1 cellular context compared by ENCODE assay signal in genomic region chr11:119121008-119121810, GRCh38.
A peak's percentile ranks its signal among the peaks of the same experiment; 100 is the strongest.
TF ChIP-seq lines count a peak whose summit lies in the region.

Gene HINFP (plus strand): TSS chr11:119121580. CDS start chr11:119126945, 5,365 bp downstream.

TF ChIP-seq in HepG2, 621 proteins besides CTCF, POLR2A, EP300 and RAD21 (continued from another document and continues in another):
- TF ChIP-seq ZIK1 (CRISPR knock-in tag; IDR thresholded peaks at IDR 0.05; ENCODE audit: borderline replicate concordance, low read depth): peak; percentile 46; the same call in 1 of the 2 replicates
- TF ChIP-seq ZNF724P (CRISPR knock-in tag; IDR thresholded peaks at IDR 0.05; ENCODE audit: borderline replicate concordance): peak; percentile 72; the same call in 1 of the 2 replicates
- 0 out of 2 replicates have a peak, but pooled peaks have one; percentile 8 for TF ChIP-seq ZNF160 (CRISPR knock-in tag; IDR thresholded peaks at IDR 0.05)
- 0 out of 2 replicates have a peak, but pooled peaks have one; percentile 25 for TF ChIP-seq ZBTB37 (CRISPR knock-in tag; IDR thresholded peaks at IDR 0.05)
- no peak for TF ChIP-seq ZHX1 (CRISPR knock-in tag; IDR thresholded peaks at IDR 0.05; ENCODE audit: low read depth)
- 0 out of 2 replicates have a peak, but pooled peaks have one; percentile 80 for TF ChIP-seq MYPOP (CRISPR knock-in tag; IDR thresholded peaks at IDR 0.05)
- no peak; the same call in 1 of the 2 replicates for TF ChIP-seq MIER2 (CRISPR knock-in tag; IDR thresholded peaks at IDR 0.05)
- TF ChIP-seq ELF1 (CRISPR knock-in tag; IDR thresholded peaks at IDR 0.05): peak; percentile 96
- peak; percentile 99 for TF ChIP-seq ZNF687 (CRISPR knock-in tag; IDR thresholded peaks at IDR 0.05)
- TF ChIP-seq ZNF549 (CRISPR knock-in tag; IDR thresholded peaks at IDR 0.05): no peak
- peak; percentile 60; the same call in 1 of the 2 replicates for TF ChIP-seq SAFB2 (CRISPR knock-in tag; IDR thresholded peaks at IDR 0.05; ENCODE audit: borderline replicate concordance, low read depth)
- peak; percentile 72; the same call in 1 of the 2 replicates for TF ChIP-seq CSRNP1 (CRISPR knock-in tag; IDR thresholded peaks at IDR 0.05)
- TF ChIP-seq ZMYM4 (CRISPR knock-in tag; IDR thresholded peaks at IDR 0.05): peak; percentile 58
- TF ChIP-seq PLRG1 (conservative IDR thresholded peaks at IDR 0.05): no peak
- 0 out of 2 replicates have a peak, but pooled peaks have one; percentile 29 for TF ChIP-seq ZNF275 (CRISPR knock-in tag; IDR thresholded peaks at IDR 0.05; ENCODE audit: borderline replicate concordance)
- peak; percentile 86; the same call in 1 of the 2 replicates for TF ChIP-seq SATB2 (CRISPR knock-in tag; IDR thresholded peaks at IDR 0.05)
- TF ChIP-seq KMT2B (CRISPR knock-in tag; IDR thresholded peaks at IDR 0.05): 0 out of 2 replicates have a peak, but pooled peaks have one; percentile 50
- 0 out of 2 replicates have a peak, but pooled peaks have one; percentile 38 for TF ChIP-seq ZNF263 (CRISPR knock-in tag; IDR thresholded peaks at IDR 0.05)
- TF ChIP-seq ZNF350 (CRISPR knock-in tag; IDR thresholded peaks at IDR 0.05; ENCODE audit: borderline replicate concordance, low read depth): peak; percentile 52; the same call in 1 of the 2 replicates
- no peak for TF ChIP-seq U2AF1 (optimal IDR thresholded peaks at IDR 0.05; ENCODE audit: low read depth, low read length)
- peak; percentile 84; the same call in 1 of the 2 replicates for TF ChIP-seq TOPORS (CRISPR knock-in tag; IDR thresholded peaks at IDR 0.05)
- peak; percentile 63; the same call in 1 of the 2 replicates for TF ChIP-seq RNF2 (conservative IDR thresholded peaks at IDR 0.05; ENCODE audit: low read depth)
- TF ChIP-seq POLR2AphosphoS5 (IDR thresholded peaks at IDR 0.05; ENCODE audit: low read depth, low read length): peak; percentile 85
- TF ChIP-seq ZNF788 (CRISPR knock-in tag; IDR thresholded peaks at IDR 0.05; ENCODE audit: borderline replicate concordance): peak; percentile 72; the same call in 1 of the 2 replicates
- peak; percentile 62; the same call in 1 of the 2 replicates for TF ChIP-seq ZSCAN5A (CRISPR knock-in tag; IDR thresholded peaks at IDR 0.05; ENCODE audit: borderline replicate concordance)
- TF ChIP-seq HDAC2 (CRISPR knock-in tag; IDR thresholded peaks at IDR 0.05): 0 out of 2 replicates have a peak, but pooled peaks have one; percentile 23
- peak; percentile 85; the same call in 1 of the 2 replicates for TF ChIP-seq ZNF773 (CRISPR knock-in tag; IDR thresholded peaks at IDR 0.05; ENCODE audit: borderline replicate concordance)
- 0 out of 2 replicates have a peak, but pooled peaks have one; percentile 39 for TF ChIP-seq SOX5 (CRISPR knock-in tag; IDR thresholded peaks at IDR 0.05; ENCODE audit: borderline replicate concordance)
- TF ChIP-seq YY1 (IDR thresholded peaks at IDR 0.05; ENCODE audit: insufficient read depth, insufficient replicate concordance, low read depth, low read length): peak; percentile 19
- TF ChIP-seq ZNF800 (CRISPR knock-in tag; IDR thresholded peaks at IDR 0.05): no peak
- peak; percentile 52; the same call in 1 of the 2 replicates for TF ChIP-seq SP5 (CRISPR knock-in tag; IDR thresholded peaks at IDR 0.05; ENCODE audit: borderline replicate concordance, low read depth)
- TF ChIP-seq TFE3 (CRISPR knock-in tag; IDR thresholded peaks at IDR 0.05): peak; percentile 92
- TF ChIP-seq ZNF792 (CRISPR knock-in tag; IDR thresholded peaks at IDR 0.05): peak; percentile 69; the same call in 1 of the 2 replicates
- peak; percentile 87 for TF ChIP-seq ZFP37 (CRISPR knock-in tag; IDR thresholded peaks at IDR 0.05; ENCODE audit: borderline replicate concordance)
- peak; percentile 75 for TF ChIP-seq DBP (CRISPR knock-in tag; IDR thresholded peaks at IDR 0.05; ENCODE audit: not compliant biosample characterization)
- peak; percentile 83 for TF ChIP-seq NKX3-1 (CRISPR knock-in tag; IDR thresholded peaks at IDR 0.05)
- peak; percentile 23; the same call in 1 of the 2 replicates for TF ChIP-seq PHF21A (CRISPR knock-in tag; IDR thresholded peaks at IDR 0.05)
- no peak for TF ChIP-seq FIP1L1 (IDR thresholded peaks at IDR 0.05; ENCODE audit: borderline replicate concordance, insufficient read depth, low read depth, low read length)
